In the genomic region with DNA sequence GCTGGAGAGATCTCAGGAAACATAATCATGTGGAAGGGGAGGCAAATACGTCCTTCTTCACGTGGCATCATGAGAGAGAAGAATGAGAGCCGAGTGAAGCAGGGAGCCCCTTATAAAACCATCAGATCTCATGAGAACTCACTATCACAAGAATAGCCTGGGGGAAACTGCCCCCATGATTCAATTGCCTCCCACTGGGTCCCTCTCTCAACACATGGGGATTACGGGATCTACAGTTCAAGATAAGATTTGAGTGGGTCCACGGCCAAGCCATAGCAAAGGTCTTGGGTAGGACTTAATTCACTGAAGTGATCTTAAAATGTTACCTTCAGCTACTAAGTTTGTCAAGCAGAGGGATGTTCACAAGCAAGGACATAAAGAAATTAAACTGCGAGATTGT, we compare ENCODE assay signal across 35 cellular contexts.
"Had no signal": no experiment of that assay in that cellular context is flagged by ENCODE, and none has a peak within 500 bp of the region (broad histone marks: within the 10 kb centered on the region; RNA-seq: fewer than 3 reads in every experiment).

No MANE protein-coding gene starts in this region.

- H3K27ac ChIP-seq: KMS-11 had no signal

- H3K9me3 ChIP-seq: MG63 had no signal

- DNase-seq: Karpas-422, Kasumi-1, MG63, MM.1S, MV-4-11, NCI-H1048, NCI-H1092, NCI-H1092 treated with DMSO at 0.1 percent for 48 hours, NCI-H1105, NCI-H1105 treated with DMSO at 0.1 percent for 48 hours, NCI-H1417, NCI-H1417 treated with DMSO at 0.1 percent for 48 hours, NCI-H1436, NCI-H1436 treated with DMSO at 0.1 percent for 48 hours, NCI-H146, NCI-H1694, NCI-H1694 treated with DMSO at 0.1 percent for 48 hours, NCI-H187, NCI-H187 treated with DMSO at 0.1 percent for 48 hours, NCI-H1930, NCI-H2029, NCI-H2029 treated with DMSO at 0.1 percent for 48 hours, NCI-H2081, NCI-H2081 treated with DMSO at 0.1 percent for 48 hours, NCI-H2107, NCI-H2171, NCI-H2171 treated with DMSO at 0.1 percent for 48 hours, NCI-H2227 treated with DMSO at 0.1 percent for 48 hours, NCI-H226, NCI-H345, NCI-H446, NCI-H446 treated with DMSO at 0.1 percent for 48 hours, NCI-H510A, NCI-H510A treated with DMSO at 0.1 percent for 48 hours had no signal

- H3K36me3 ChIP-seq: MG63 had no signal

- H3K4me2 ChIP-seq: KMS-11 had no signal

- H3K27me3 ChIP-seq: MG63 had no signal

- H3K4me3 ChIP-seq: MG63 had no signal

- H3K9ac ChIP-seq: KMS-11 had no signal
